24 cellular contexts compared by ENCODE assay signal in the genomic region with DNA sequence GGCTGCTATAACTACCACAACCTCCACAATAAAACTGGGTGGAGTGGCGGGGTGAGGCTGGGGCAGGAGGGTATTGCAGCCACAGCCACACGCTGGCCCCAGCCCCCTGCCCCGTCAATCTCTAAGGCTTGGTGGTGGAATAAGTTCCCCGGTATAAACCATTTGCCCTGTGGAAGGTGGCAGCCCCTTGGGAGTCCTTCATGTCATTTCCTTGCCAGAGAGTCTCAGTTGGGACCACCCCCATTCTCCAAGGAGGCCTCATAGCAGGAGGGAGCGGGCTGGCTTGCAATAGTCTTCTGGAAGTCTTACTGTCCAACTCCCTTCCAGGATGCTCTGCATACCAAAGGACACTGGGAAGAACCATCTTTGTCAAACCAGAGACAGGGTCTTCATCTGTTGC. TPM values are rescaled to one million over a fixed set of nuclear protein-coding genes. Genes with fewer than 3 reads are reported as not detected.
"Had no signal": no experiment of that assay in that cellular context is flagged by ENCODE, and none has a peak within 500 bp of the region (broad histone marks: within the 10 kb centered on the region; RNA-seq: fewer than 3 reads in every experiment).

No MANE protein-coding gene starts in this region.

- H3K9me3 ChIP-seq: ascending aorta, esophagus muscularis mucosa, prostate gland, testis had no signal

- H3K27ac ChIP-seq: ascending aorta, esophagus muscularis mucosa, prostate gland, testis had no signal

- H3K9me3 Mint-ChIP-seq: activated naive CD4-positive, alpha-beta T cell treated with anti-CD3 and anti-CD28 coated beads, Interleukin-2, amount 50 U/mL, for 24 hours; type B pancreatic cell had no signal

- ATAC-seq: activated T-cell treated with anti-CD3 and anti-CD28 coated beads, Interleukin-2, amount 50 U/mL, for 4 hours; right cardiac atrium; stimulated activated naive CD8-positive, alpha-beta T cell treated with anti-CD3 and anti-CD28 coated beads, Interleukin-15, amount 100 ng/mL, for 72 hours; T-cell; WTC11 had no signal

- H3K27me3 ChIP-seq: ascending aorta, testis had no signal

- H3K36me3 Mint-ChIP-seq: type B pancreatic cell had no signal

- H3K4me3 ChIP-seq: ascending aorta, esophagus muscularis mucosa, prostate gland, testis had no signal

- H3K36me3 ChIP-seq: ascending aorta, esophagus muscularis mucosa, prostate gland had no signal

- H3K4me1 ChIP-seq: ascending aorta, esophagus muscularis mucosa, prostate gland, testis had no signal

- H3K4me1 Mint-ChIP-seq: neural crest cell, WTC11 had no signal

- H3K27me3 Mint-ChIP-seq: activated CD4-positive, alpha-beta memory T cell treated with anti-CD3 and anti-CD28 coated beads, Interleukin-2, amount 10 ng/mL, durations not matched to agents 7 days and 5 days; activated naive CD4-positive, alpha-beta T cell treated with anti-CD3 and anti-CD28 coated beads, Interleukin-2, amount 50 U/mL, for 24 hours; stimulated activated naive CD8-positive, alpha-beta T cell treated with anti-CD3 and anti-CD28 coated beads, Interleukin-15, amount 100 ng/mL, for 72 hours; T-cell had no signal

- DNase-seq: activated CD4-positive, alpha-beta memory T cell treated with anti-CD3 and anti-CD28 coated beads, Interleukin-2, amount 10 ng/mL, durations not matched to agents 7 days and 5 days; activated CD4-positive, alpha-beta T cell treated with anti-CD3 and anti-CD28 coated beads for 4 hours; activated T-cell treated with anti-CD3 and anti-CD28 coated beads, Interleukin-2, amount 50 U/mL, for 4 hours; cerebellar nuclear complex; effector CD4-positive, alpha-beta T cell; islet precursor cell; midbrain; right cardiac atrium; small intestine; stimulated activated CD4-positive, alpha-beta T cell treated with anti-CD3 and anti-CD28 coated beads, Interleukin-15, amount 100 ng/mL, for 24 hours; stimulated activated CD4-positive, alpha-beta T cell treated with anti-CD3 and anti-CD28 coated beads, Interleukin-2, amount 100 ng/mL, for 48 hours; stimulated activated naive CD8-positive, alpha-beta T cell treated with anti-CD3 and anti-CD28 coated beads, Interleukin-15, amount 100 ng/mL, for 72 hours; T-cell; testis had no signal

- H3K27ac Mint-ChIP-seq: activated CD4-positive, alpha-beta memory T cell treated with anti-CD3 and anti-CD28 coated beads, Interleukin-2, amount 10 ng/mL, durations not matched to agents 7 days and 5 days; activated naive CD4-positive, alpha-beta T cell treated with anti-CD3 and anti-CD28 coated beads, Interleukin-2, amount 50 U/mL, for 24 hours; stimulated activated naive CD8-positive, alpha-beta T cell treated with anti-CD3 and anti-CD28 coated beads, Interleukin-15, amount 100 ng/mL, for 72 hours; T-cell; type B pancreatic cell; WTC11 had no signal

- H3K4me3 Mint-ChIP-seq: activated CD4-positive, alpha-beta memory T cell treated with anti-CD3 and anti-CD28 coated beads, Interleukin-2, amount 10 ng/mL, durations not matched to agents 7 days and 5 days; activated naive CD4-positive, alpha-beta T cell treated with anti-CD3 and anti-CD28 coated beads, Interleukin-2, amount 50 U/mL, for 24 hours; activated T-cell treated with anti-CD3 and anti-CD28 coated beads, Interleukin-2, amount 50 U/mL, for 4 hours; neural crest cell; stimulated activated naive CD8-positive, alpha-beta T cell treated with anti-CD3 and anti-CD28 coated beads, Interleukin-15, amount 100 ng/mL, for 72 hours; T-cell; type B pancreatic cell; WTC11 had no signal

RNA-seq across cellular contexts. Expression of a gene that starts 19.4 kb away (rescaled TPM):
- total RNA-seq: lung microvascular endothelial cell, myocyte, neural crest cell, osteocyte had no signal

RNA-seq across cellular contexts. Expression of a gene that starts 45.4 kb away (rescaled TPM):
- total RNA-seq: activated CD4-positive, alpha-beta memory T cell treated with anti-CD3 and anti-CD28 coated beads, Interleukin-2, amount 10 ng/mL, durations not matched to agents 7 days and 5 days; activated T-cell treated with anti-CD3 and anti-CD28 coated beads, Interleukin-2, amount 50 U/mL, for 4 hours; ascending aorta; lung microvascular endothelial cell; myocyte; neural crest cell; osteocyte; T-cell; WTC11 had no signal

RNA-seq across cellular contexts. Expression of a gene that starts 54.0 kb away (rescaled TPM):
- total RNA-seq: myocyte had no signal
